ENCODE assay signal across 1 cellular context in genomic region chr12:101854747-101855146, GRCh38.
TF ChIP-seq lines count a peak whose summit lies in the region.

No MANE protein-coding gene starts in this region.

TF ChIP-seq in GM12878, 131 proteins besides CTCF, POLR2A, EP300 and RAD21 (continued from another document and continues in another):
- no peak for TF ChIP-seq CEBPZ (IDR thresholded peaks at IDR 0.05; ENCODE audit: low read depth, low read length)
- no peak for TF ChIP-seq RFX5 (IDR thresholded peaks at IDR 0.05; ENCODE audit: low read depth, low read length)
- TF ChIP-seq ZNF622 (IDR thresholded peaks at IDR 0.05): no peak
- TF ChIP-seq ATF3 (IDR thresholded peaks at IDR 0.05; ENCODE audit: borderline replicate concordance, extremely low read depth, low read depth, low read length): no peak
- TF ChIP-seq ZBED1 (IDR thresholded peaks at IDR 0.05; ENCODE audit: borderline replicate concordance): 0 out of 2 replicates have a peak, but pooled peaks have one; percentile 63
- peak; percentile 94 for TF ChIP-seq NR2F1 (conservative IDR thresholded peaks at IDR 0.05)
- no peak for TF ChIP-seq KLF5 (IDR thresholded peaks at IDR 0.05; ENCODE audit: partially characterized antibody)
- TF ChIP-seq POLR2AphosphoS5 (IDR thresholded peaks at IDR 0.05; ENCODE audit: low read length): no peak
- no peak for TF ChIP-seq HDAC2 (IDR thresholded peaks at IDR 0.05)
- no peak for TF ChIP-seq FOXK2 (IDR thresholded peaks at IDR 0.05)
- TF ChIP-seq USF1 (IDR thresholded peaks at IDR 0.05; ENCODE audit: borderline replicate concordance, extremely low read length, insufficient read depth, low read depth, low read length): no peak
- no peak for TF ChIP-seq HDAC6 (IDR thresholded peaks at IDR 0.05; ENCODE audit: unreplicated experiment)
- TF ChIP-seq MTA3 (IDR thresholded peaks at IDR 0.05; ENCODE audit: borderline replicate concordance, low read length): peak; percentile 85; the same call in 1 of the 2 replicates
- TF ChIP-seq ZBTB40 (IDR thresholded peaks at IDR 0.05; ENCODE audit: borderline replicate concordance): no peak
- no peak for TF ChIP-seq E4F1 (IDR thresholded peaks at IDR 0.05; ENCODE audit: borderline replicate concordance, partially characterized antibody)
- TF ChIP-seq ZNF24 (IDR thresholded peaks at IDR 0.05): 0 out of 2 replicates have a peak, but pooled peaks have one; percentile 19
- no peak for TF ChIP-seq ZSCAN29 (IDR thresholded peaks at IDR 0.05)
- no peak for TF ChIP-seq MXI1 (IDR thresholded peaks at IDR 0.05; ENCODE audit: low read depth, low read length)
- TF ChIP-seq ZBTB11 (CRISPR knock-in tag; IDR thresholded peaks at IDR 0.05): no peak
- TF ChIP-seq FOXM1 (IDR thresholded peaks at IDR 0.05; ENCODE audit: low read depth, low read length): peak; percentile 78; the same call in 1 of the 2 replicates
- TF ChIP-seq E2F4 (IDR thresholded peaks at IDR 0.05; ENCODE audit: low read depth, low read length): no peak
- TF ChIP-seq MEF2A (IDR thresholded peaks at IDR 0.05; ENCODE audit: insufficient read depth, low read depth, low read length): 0 out of 2 replicates have a peak, but pooled peaks have one; percentile 52
- TF ChIP-seq CHD2 (IDR thresholded peaks at IDR 0.05; ENCODE audit: borderline replicate concordance, low read depth, low read length): no peak
- TF ChIP-seq CREM (IDR thresholded peaks at IDR 0.05; ENCODE audit: low read depth): peak; percentile 77
- no peak for TF ChIP-seq JUND (IDR thresholded peaks at IDR 0.05; ENCODE audit: low read depth, low read length)
- no peak for TF ChIP-seq SKIL (IDR thresholded peaks at IDR 0.05; ENCODE audit: low read depth, poor library complexity, severe bottlenecking)
- TF ChIP-seq DPF2 (IDR thresholded peaks at IDR 0.05): peak; percentile 86; the same call in 1 of the 2 replicates
- TF ChIP-seq ZNF687 (IDR thresholded peaks at IDR 0.05): peak; percentile 73; the same call in 1 of the 2 replicates
- TF ChIP-seq SMAD1 (IDR thresholded peaks at IDR 0.05; ENCODE audit: low read depth, partially characterized antibody): no peak
- no peak for TF ChIP-seq ZNF207 (IDR thresholded peaks at IDR 0.05; ENCODE audit: borderline replicate concordance)
- TF ChIP-seq SIN3A (IDR thresholded peaks at IDR 0.05; ENCODE audit: low read depth, low read length): no peak
- no peak for TF ChIP-seq STAT1 (conservative IDR thresholded peaks at IDR 0.05)
- no peak for TF ChIP-seq MYC (IDR thresholded peaks at IDR 0.05; ENCODE audit: insufficient read depth, insufficient read length, insufficient replicate concordance, low read length, severe bottlenecking)
- no peak for TF ChIP-seq HDGF (IDR thresholded peaks at IDR 0.05)
- no peak for TF ChIP-seq NFXL1 (IDR thresholded peaks at IDR 0.05; ENCODE audit: borderline replicate concordance)
- TF ChIP-seq SIX5 (IDR thresholded peaks at IDR 0.05; ENCODE audit: low read depth, low read length, severe bottlenecking): no peak
- no peak for TF ChIP-seq CHD4 (IDR thresholded peaks at IDR 0.05)
